ENCODE assay signal across 21 cellular contexts in genomic region chr14:66857867-66858266, GRCh38.
"Had no signal": no experiment of that assay in that cellular context is flagged by ENCODE, and none has a peak within 500 bp of the region (broad histone marks: within the 10 kb centered on the region; RNA-seq: fewer than 3 reads in every experiment).

No MANE protein-coding gene starts in this region.

- H3K4me2 ChIP-seq: SK-N-SH had no signal

- H3K27me3 ChIP-seq: MG63 had no signal

- H3K36me3 ChIP-seq: MG63 had no signal

- H3K9ac ChIP-seq: SK-N-SH had no signal

- DNase-seq: IMR-90, Karpas-422, KG1, MG63, NCI-H1092, NCI-H1105 treated with DMSO at 0.1 percent for 48 hours, NCI-H1417 treated with DMSO at 0.1 percent for 48 hours, NCI-H146, NCI-H187, NCI-H2029, NCI-H2081 treated with DMSO at 0.1 percent for 48 hours, NCI-H2171, NCI-H226, NCI-H446, NCI-H510A, NCI-H524 treated with DMSO at 0.1 percent for 48 hours, NCI-H69, NCI-H774, RPMI8226, SHP77, SK-N-SH had no signal

- H3K4me3 ChIP-seq: MG63 had no signal

- H3K9me3 ChIP-seq: MG63 had no signal
